In genomic region chr12:93938921-93939320, GRCh38 we compare ENCODE assay signal across 19 cellular contexts.
"Had no signal": no experiment of that assay in that cellular context is flagged by ENCODE, and none has a peak within 500 bp of the region (broad histone marks: within the 10 kb centered on the region; RNA-seq: fewer than 3 reads in every experiment).

No MANE protein-coding gene starts in this region.

- H3K36me3 Mint-ChIP-seq: natural killer cell treated with Interleukin-12 subunit alpha and Interleukin-12 subunit beta and Interleukin-15 and Interleukin-18, amount 100 ng/mL, for 72 hours; neural progenitor cell; type B pancreatic cell had no signal

- H3K27me3 Mint-ChIP-seq: natural killer cell treated with Interleukin-12 subunit alpha and Interleukin-12 subunit beta and Interleukin-15 and Interleukin-18, amount 100 ng/mL, for 72 hours; progenitor cell of endocrine pancreas; type B pancreatic cell had no signal

- H3K4me3 ChIP-seq: dorsolateral prefrontal cortex, heart left ventricle, neural progenitor cell, pancreas, smooth muscle cell, suprapubic skin, thyroid gland had no signal

- H3K27ac Mint-ChIP-seq: mesothelial cell of epicardium; natural killer cell treated with Interleukin-12 subunit alpha and Interleukin-12 subunit beta and Interleukin-15 and Interleukin-18, amount 100 ng/mL, for 72 hours; neural progenitor cell; progenitor cell of endocrine pancreas; type B pancreatic cell had no signal

- H3K4me3 Mint-ChIP-seq: mesothelial cell of epicardium; natural killer cell treated with Interleukin-12 subunit alpha and Interleukin-12 subunit beta and Interleukin-15 and Interleukin-18, amount 100 ng/mL, for 72 hours; neural progenitor cell; type B pancreatic cell had no signal

- DNase-seq: cortex of kidney; dorsolateral prefrontal cortex; effector CD8-positive, alpha-beta T cell; heart left ventricle; hippocampal formation; kidney glomerular epithelial cell; nucleus accumbens; pancreas; right cardiac atrium; stimulated activated CD4-positive, alpha-beta T cell treated with anti-CD3 and anti-CD28 coated beads, Interleukin-2, amount 100 ng/mL, for 48 hours; stimulated activated naive CD4-positive, alpha-beta T cell treated with Interleukin-2 at 50 U/mL for 16 hours; thyroid gland had no signal
